1 cellular context compared by ENCODE assay signal in the genomic region with DNA sequence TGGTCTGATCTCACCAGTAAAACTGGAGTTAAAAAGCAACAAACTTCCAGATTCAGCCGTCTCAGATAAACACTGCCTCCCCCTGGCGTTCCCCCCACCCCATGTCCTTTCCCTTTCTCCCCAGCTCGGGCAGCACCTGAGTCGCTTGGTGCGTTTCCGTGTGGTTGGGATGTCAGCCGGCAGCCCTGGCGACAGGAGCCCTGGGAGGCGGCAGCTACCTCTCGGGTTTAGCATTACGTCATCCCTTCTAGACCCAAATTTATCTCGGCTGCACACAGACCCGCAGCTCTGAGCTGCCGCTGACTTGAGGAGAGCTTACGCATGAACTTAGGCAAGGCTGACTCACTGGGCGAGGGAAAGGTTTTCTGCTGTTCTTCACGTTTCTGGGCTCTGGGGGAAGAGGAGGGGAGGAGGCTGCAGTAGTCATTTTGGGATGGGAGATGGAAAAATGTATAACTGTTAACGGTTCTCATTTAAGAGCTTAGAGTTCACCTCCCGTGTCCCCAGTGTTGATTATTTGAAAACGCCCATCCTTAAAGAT.
A peak's percentile ranks its signal among the peaks of the same experiment; 100 is the strongest.
TF ChIP-seq lines count a peak whose summit lies in the region.

No MANE protein-coding gene starts in this region.

TF ChIP-seq in K562, 482 proteins besides CTCF, POLR2A, EP300 and RAD21 (continued from another document and continues in another):
- TF ChIP-seq, protein P1, sequence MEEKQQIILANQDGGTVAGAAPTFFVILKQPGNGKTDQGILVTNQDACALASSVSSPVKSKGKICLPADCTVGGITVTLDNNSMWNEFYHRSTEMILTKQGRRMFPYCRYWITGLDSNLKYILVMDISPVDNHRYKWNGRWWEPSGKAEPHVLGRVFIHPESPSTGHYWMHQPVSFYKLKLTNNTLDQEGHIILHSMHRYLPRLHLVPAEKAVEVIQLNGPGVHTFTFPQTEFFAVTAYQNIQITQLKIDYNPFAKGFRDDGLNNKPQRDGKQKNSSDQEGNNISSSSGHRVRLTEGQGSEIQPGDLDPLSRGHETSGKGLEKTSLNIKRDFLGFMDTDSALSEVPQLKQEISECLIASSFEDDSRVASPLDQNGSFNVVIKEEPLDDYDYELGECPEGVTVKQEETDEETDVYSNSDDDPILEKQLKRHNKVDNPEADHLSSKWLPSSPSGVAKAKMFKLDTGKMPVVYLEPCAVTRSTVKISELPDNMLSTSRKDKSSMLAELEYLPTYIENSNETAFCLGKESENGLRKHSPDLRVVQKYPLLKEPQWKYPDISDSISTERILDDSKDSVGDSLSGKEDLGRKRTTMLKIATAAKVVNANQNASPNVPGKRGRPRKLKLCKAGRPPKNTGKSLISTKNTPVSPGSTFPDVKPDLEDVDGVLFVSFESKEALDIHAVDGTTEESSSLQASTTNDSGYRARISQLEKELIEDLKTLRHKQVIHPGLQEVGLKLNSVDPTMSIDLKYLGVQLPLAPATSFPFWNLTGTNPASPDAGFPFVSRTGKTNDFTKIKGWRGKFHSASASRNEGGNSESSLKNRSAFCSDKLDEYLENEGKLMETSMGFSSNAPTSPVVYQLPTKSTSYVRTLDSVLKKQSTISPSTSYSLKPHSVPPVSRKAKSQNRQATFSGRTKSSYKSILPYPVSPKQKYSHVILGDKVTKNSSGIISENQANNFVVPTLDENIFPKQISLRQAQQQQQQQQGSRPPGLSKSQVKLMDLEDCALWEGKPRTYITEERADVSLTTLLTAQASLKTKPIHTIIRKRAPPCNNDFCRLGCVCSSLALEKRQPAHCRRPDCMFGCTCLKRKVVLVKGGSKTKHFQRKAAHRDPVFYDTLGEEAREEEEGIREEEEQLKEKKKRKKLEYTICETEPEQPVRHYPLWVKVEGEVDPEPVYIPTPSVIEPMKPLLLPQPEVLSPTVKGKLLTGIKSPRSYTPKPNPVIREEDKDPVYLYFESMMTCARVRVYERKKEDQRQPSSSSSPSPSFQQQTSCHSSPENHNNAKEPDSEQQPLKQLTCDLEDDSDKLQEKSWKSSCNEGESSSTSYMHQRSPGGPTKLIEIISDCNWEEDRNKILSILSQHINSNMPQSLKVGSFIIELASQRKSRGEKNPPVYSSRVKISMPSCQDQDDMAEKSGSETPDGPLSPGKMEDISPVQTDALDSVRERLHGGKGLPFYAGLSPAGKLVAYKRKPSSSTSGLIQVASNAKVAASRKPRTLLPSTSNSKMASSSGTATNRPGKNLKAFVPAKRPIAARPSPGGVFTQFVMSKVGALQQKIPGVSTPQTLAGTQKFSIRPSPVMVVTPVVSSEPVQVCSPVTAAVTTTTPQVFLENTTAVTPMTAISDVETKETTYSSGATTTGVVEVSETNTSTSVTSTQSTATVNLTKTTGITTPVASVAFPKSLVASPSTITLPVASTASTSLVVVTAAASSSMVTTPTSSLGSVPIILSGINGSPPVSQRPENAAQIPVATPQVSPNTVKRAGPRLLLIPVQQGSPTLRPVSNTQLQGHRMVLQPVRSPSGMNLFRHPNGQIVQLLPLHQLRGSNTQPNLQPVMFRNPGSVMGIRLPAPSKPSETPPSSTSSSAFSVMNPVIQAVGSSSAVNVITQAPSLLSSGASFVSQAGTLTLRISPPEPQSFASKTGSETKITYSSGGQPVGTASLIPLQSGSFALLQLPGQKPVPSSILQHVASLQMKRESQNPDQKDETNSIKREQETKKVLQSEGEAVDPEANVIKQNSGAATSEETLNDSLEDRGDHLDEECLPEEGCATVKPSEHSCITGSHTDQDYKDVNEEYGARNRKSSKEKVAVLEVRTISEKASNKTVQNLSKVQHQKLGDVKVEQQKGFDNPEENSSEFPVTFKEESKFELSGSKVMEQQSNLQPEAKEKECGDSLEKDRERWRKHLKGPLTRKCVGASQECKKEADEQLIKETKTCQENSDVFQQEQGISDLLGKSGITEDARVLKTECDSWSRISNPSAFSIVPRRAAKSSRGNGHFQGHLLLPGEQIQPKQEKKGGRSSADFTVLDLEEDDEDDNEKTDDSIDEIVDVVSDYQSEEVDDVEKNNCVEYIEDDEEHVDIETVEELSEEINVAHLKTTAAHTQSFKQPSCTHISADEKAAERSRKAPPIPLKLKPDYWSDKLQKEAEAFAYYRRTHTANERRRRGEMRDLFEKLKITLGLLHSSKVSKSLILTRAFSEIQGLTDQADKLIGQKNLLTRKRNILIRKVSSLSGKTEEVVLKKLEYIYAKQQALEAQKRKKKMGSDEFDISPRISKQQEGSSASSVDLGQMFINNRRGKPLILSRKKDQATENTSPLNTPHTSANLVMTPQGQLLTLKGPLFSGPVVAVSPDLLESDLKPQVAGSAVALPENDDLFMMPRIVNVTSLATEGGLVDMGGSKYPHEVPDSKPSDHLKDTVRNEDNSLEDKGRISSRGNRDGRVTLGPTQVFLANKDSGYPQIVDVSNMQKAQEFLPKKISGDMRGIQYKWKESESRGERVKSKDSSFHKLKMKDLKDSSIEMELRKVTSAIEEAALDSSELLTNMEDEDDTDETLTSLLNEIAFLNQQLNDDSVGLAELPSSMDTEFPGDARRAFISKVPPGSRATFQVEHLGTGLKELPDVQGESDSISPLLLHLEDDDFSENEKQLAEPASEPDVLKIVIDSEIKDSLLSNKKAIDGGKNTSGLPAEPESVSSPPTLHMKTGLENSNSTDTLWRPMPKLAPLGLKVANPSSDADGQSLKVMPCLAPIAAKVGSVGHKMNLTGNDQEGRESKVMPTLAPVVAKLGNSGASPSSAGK (IDR thresholded peaks at IDR 0.05): no peak; the same call in 1 of the 2 replicates
- TF ChIP-seq PHF8 (IDR thresholded peaks at IDR 0.05; ENCODE audit: borderline replicate concordance, low read length): peak; percentile 14; the same call in 1 of the 2 replicates
- TF ChIP-seq, protein P2, sequence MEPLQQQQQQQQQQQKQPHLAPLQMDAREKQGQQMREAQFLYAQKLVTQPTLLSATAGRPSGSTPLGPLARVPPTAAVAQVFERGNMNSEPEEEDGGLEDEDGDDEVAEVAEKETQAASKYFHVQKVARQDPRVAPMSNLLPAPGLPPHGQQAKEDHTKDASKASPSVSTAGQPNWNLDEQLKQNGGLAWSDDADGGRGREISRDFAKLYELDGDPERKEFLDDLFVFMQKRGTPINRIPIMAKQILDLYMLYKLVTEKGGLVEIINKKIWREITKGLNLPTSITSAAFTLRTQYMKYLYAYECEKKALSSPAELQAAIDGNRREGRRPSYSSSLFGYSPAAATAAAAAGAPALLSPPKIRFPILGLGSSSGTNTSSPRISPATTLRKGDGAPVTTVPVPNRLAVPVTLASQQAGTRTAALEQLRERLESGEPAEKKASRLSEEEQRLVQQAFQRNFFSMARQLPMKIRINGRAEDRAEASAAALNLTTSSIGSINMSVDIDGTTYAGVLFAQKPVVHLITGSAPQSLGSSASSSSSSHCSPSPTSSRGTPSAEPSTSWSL (CRISPR knock-in tag; IDR thresholded peaks at IDR 0.05; ENCODE audit: borderline replicate concordance): no peak
- no peak for TF ChIP-seq ZNF780A (CRISPR knock-in tag; IDR thresholded peaks at IDR 0.05)
- peak; percentile 53 for TF ChIP-seq TBP (optimal IDR thresholded peaks at IDR 0.05; ENCODE audit: low read depth, low read length)
- TF ChIP-seq GATAD2B (IDR thresholded peaks at IDR 0.05; ENCODE audit: borderline replicate concordance): no peak
- no peak for TF ChIP-seq HDGF (IDR thresholded peaks at IDR 0.05)
- peak; percentile 89 for TF ChIP-seq ARID1B (IDR thresholded peaks at IDR 0.05)
- no peak for TF ChIP-seq ZNF586 (CRISPR knock-in tag; conservative IDR thresholded peaks at IDR 0.05)
- TF ChIP-seq, protein P3, sequence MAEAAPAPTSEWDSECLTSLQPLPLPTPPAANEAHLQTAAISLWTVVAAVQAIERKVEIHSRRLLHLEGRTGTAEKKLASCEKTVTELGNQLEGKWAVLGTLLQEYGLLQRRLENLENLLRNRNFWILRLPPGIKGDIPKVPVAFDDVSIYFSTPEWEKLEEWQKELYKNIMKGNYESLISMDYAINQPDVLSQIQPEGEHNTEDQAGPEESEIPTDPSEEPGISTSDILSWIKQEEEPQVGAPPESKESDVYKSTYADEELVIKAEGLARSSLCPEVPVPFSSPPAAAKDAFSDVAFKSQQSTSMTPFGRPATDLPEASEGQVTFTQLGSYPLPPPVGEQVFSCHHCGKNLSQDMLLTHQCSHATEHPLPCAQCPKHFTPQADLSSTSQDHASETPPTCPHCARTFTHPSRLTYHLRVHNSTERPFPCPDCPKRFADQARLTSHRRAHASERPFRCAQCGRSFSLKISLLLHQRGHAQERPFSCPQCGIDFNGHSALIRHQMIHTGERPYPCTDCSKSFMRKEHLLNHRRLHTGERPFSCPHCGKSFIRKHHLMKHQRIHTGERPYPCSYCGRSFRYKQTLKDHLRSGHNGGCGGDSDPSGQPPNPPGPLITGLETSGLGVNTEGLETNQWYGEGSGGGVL (CRISPR knock-in tag; IDR thresholded peaks at IDR 0.05): no peak
- no peak for TF ChIP-seq HOXB6 (CRISPR knock-in tag; IDR thresholded peaks at IDR 0.05; ENCODE audit: borderline replicate concordance)
- no peak for TF ChIP-seq FOS (IDR thresholded peaks at IDR 0.05; ENCODE audit: extremely low read depth, insufficient read length)
- TF ChIP-seq ZNF3 (CRISPR knock-in tag; IDR thresholded peaks at IDR 0.05): no peak
- peak; percentile 65 for TF ChIP-seq SMAD4 (CRISPR knock-in tag; conservative IDR thresholded peaks at IDR 0.05)
- TF ChIP-seq, protein P4, sequence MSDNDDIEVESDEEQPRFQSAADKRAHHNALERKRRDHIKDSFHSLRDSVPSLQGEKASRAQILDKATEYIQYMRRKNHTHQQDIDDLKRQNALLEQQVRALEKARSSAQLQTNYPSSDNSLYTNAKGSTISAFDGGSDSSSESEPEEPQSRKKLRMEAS (CRISPR knock-in tag; IDR thresholded peaks at IDR 0.05): no peak
- TF ChIP-seq, protein P5, sequence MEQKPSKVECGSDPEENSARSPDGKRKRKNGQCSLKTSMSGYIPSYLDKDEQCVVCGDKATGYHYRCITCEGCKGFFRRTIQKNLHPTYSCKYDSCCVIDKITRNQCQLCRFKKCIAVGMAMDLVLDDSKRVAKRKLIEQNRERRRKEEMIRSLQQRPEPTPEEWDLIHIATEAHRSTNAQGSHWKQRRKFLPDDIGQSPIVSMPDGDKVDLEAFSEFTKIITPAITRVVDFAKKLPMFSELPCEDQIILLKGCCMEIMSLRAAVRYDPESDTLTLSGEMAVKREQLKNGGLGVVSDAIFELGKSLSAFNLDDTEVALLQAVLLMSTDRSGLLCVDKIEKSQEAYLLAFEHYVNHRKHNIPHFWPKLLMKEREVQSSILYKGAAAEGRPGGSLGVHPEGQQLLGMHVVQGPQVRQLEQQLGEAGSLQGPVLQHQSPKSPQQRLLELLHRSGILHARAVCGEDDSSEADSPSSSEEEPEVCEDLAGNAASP (IDR thresholded peaks at IDR 0.05): no peak
- TF ChIP-seq JUNB (CRISPR knock-in tag; conservative IDR thresholded peaks at IDR 0.05): peak; percentile 96
- peak; percentile 40 for TF ChIP-seq HMGN3 (IDR thresholded peaks at IDR 0.05; ENCODE audit: borderline replicate concordance, extremely low read depth, insufficient read length, low read depth, low read length)
- TF ChIP-seq RBM15 (IDR thresholded peaks at IDR 0.05; ENCODE audit: insufficient read depth, low read length): no peak
- TF ChIP-seq NR3C1 (CRISPR knock-in tag; IDR thresholded peaks at IDR 0.05): no peak
- no peak for TF ChIP-seq ZNF263 (CRISPR knock-in tag; IDR thresholded peaks at IDR 0.05; ENCODE audit: borderline replicate concordance)
- TF ChIP-seq FOXK2 (conservative IDR thresholded peaks at IDR 0.05 in 1 of 2, IDR thresholded peaks at IDR 0.05 in 1 of 2; ENCODE audit: low read depth in 2 of 2): peak in 1 of 2 experiments; percentile 15; a peak in 1 of 4 replicates
- no peak for TF ChIP-seq HNRNPUL1 (IDR thresholded peaks at IDR 0.05; ENCODE audit: low read length)
- peak in 2 of 3 experiments; percentile 40 to 57 for TF ChIP-seq YY1 (IDR thresholded peaks at IDR 0.05; ENCODE audit: borderline replicate concordance in 1 of 3, control insufficient read depth in 1 of 3, extremely low read depth in 1 of 3, insufficient read depth in 3 of 3, insufficient read length in 1 of 3, insufficient replicate concordance in 2 of 3, low read depth in 1 of 3, low read length in 2 of 3)
- no peak for TF ChIP-seq CAMTA2 (CRISPR knock-in tag; conservative IDR thresholded peaks at IDR 0.05)
- TF ChIP-seq, protein P6, sequence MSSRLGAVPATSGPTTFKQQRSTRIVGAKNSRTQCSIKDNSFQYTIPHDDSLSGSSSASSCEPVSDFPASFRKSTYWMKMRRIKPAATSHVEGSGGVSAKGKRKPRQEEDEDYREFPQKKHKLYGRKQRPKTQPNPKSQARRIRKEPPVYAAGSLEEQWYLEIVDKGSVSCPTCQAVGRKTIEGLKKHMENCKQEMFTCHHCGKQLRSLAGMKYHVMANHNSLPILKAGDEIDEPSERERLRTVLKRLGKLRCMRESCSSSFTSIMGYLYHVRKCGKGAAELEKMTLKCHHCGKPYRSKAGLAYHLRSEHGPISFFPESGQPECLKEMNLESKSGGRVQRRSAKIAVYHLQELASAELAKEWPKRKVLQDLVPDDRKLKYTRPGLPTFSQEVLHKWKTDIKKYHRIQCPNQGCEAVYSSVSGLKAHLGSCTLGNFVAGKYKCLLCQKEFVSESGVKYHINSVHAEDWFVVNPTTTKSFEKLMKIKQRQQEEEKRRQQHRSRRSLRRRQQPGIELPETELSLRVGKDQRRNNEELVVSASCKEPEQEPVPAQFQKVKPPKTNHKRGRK (tag; IDR thresholded peaks at IDR 0.05): no peak
- no peak for TF ChIP-seq PCBP1 (IDR thresholded peaks at IDR 0.05; ENCODE audit: low read depth, low read length, poor library complexity, severe bottlenecking)
- TF ChIP-seq ILK (tag; IDR thresholded peaks at IDR 0.05; ENCODE audit: borderline replicate concordance, low read depth): no peak
- peak; percentile 100 for TF ChIP-seq ATF7 (IDR thresholded peaks at IDR 0.05)
- peak; percentile 51 for TF ChIP-seq NFE2 (IDR thresholded peaks at IDR 0.05; ENCODE audit: low read depth)
- no peak for TF ChIP-seq SRSF1 (IDR thresholded peaks at IDR 0.05; ENCODE audit: low read depth, low read length)
- no peak for TF ChIP-seq TBL1XR1 (IDR thresholded peaks at IDR 0.05; ENCODE audit: low read length in 2 of 2)
- TF ChIP-seq OTX1 (CRISPR knock-in tag; IDR thresholded peaks at IDR 0.05): 0 out of 2 replicates have a peak, but pooled peaks have one; percentile 18
- TF ChIP-seq SMAD3 (CRISPR knock-in tag; conservative IDR thresholded peaks at IDR 0.05): no peak
- no peak for TF ChIP-seq SIRT6 (IDR thresholded peaks at IDR 0.05; ENCODE audit: low read depth, low read length)
- TF ChIP-seq HNRNPH1 (optimal IDR thresholded peaks at IDR 0.05; ENCODE audit: low read depth, low read length): no peak
- no peak for TF ChIP-seq ZNF77 (CRISPR knock-in tag; IDR thresholded peaks at IDR 0.05)
- no peak for TF ChIP-seq ETV6 (IDR thresholded peaks at IDR 0.05; ENCODE audit: borderline replicate concordance in 1 of 2, low read depth in 2 of 2, low read length in 1 of 2)
- no peak for TF ChIP-seq ETV6 (CRISPR knock-in tag; IDR thresholded peaks at IDR 0.05; ENCODE audit: borderline replicate concordance)
- peak; percentile 48; the same call in 1 of the 2 replicates for TF ChIP-seq POLR2AphosphoS5 (IDR thresholded peaks at IDR 0.05; ENCODE audit: control insufficient read depth, insufficient read depth, low read depth, low read length)
- TF ChIP-seq RBM25 (IDR thresholded peaks at IDR 0.05; ENCODE audit: low read depth, low read length, severe bottlenecking): no peak
- peak; percentile 16 for TF ChIP-seq MEIS2 (IDR thresholded peaks at IDR 0.05; ENCODE audit: partially characterized antibody)
- TF ChIP-seq, protein P7, sequence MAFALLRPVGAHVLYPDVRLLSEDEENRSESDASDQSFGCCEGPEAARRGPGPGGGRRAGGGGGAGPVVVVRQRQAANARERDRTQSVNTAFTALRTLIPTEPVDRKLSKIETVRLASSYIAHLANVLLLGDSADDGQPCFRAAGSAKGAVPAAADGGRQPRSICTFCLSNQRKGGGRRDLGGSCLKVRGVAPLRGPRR (CRISPR knock-in tag; IDR thresholded peaks at IDR 0.05): no peak
- TF ChIP-seq TAL1 (IDR thresholded peaks at IDR 0.05): peak; percentile 60; the same call in 1 of the 2 replicates
